In genomic region chr6:1216488-1216974, GRCh38 we compare ENCODE assay signal across 24 cellular contexts.
"Had no signal": no experiment of that assay in that cellular context is flagged by ENCODE, and none has a peak within 500 bp of the region (broad histone marks: within the 10 kb centered on the region; RNA-seq: fewer than 3 reads in every experiment).

No MANE protein-coding gene starts in this region.

- H3K4me3 ChIP-seq: ascending aorta, body of pancreas, Peyer's patch, SJCRH30 had no signal

- DNase-seq: activated CD4-positive, alpha-beta memory T cell treated with anti-CD3 and anti-CD28 coated beads for 36 hours; activated CD4-positive, alpha-beta T cell treated with anti-CD3 and anti-CD28 coated beads, Interleukin-2, amount 10 ng/mL, durations not matched to agents 7 days and 5 days; activated CD4-positive, CD25-positive, alpha-beta regulatory T cell; activated effector memory CD4-positive, alpha-beta T cell treated with anti-CD3 and anti-CD28 coated beads, Interleukin-2, amount 50 U/mL, for 16 hours; activated naive CD4-positive, alpha-beta T cell treated with Interleukin-2 at 50 U/mL for 16 hours; activated naive CD8-positive, alpha-beta T cell treated with anti-CD3 and anti-CD28 coated beads, Interleukin-2, amount 50 U/mL, for 24 hours; activated T-cell treated with anti-CD3 and anti-CD28 coated beads, Interleukin-2, amount 50 U/mL, for 4 hours; amniotic stem cell; body of pancreas; NCI-H1092; NCI-H1417; NCI-H1694; NCI-H2081; NCI-H446; NCI-H524; Peyer's patch; Right ventricle myocardium superior; SJCRH30; SK-N-SH; T-helper 1 cell had no signal

- H3K27me3 ChIP-seq: ascending aorta, body of pancreas, Peyer's patch, SJCRH30 had no signal

- H3K4me2 ChIP-seq: SK-N-SH had no signal

- H3K9me3 ChIP-seq: ascending aorta, body of pancreas, Peyer's patch, SJCRH30, SK-N-SH had no signal

- H3K36me3 ChIP-seq: ascending aorta, Peyer's patch, SJCRH30 had no signal

- H3K9ac ChIP-seq: SK-N-SH had no signal

- H3K27ac ChIP-seq: ascending aorta, body of pancreas, Peyer's patch, RWPE1, SJCRH30, VCaP had no signal

- H3K4me1 ChIP-seq: ascending aorta, body of pancreas, Peyer's patch, SJCRH30 had no signal

- ATAC-seq: activated naive CD4-positive, alpha-beta T cell treated with anti-CD3 and anti-CD28 coated beads, Interleukin-2, amount 50 U/mL, for 72 hours; activated naive CD8-positive, alpha-beta T cell treated with anti-CD3 and anti-CD28 coated beads, Interleukin-2, amount 50 U/mL, for 24 hours; activated T-cell treated with anti-CD3 and anti-CD28 coated beads, Interleukin-2, amount 50 U/mL, for 4 hours; body of pancreas had no signal
